In genomic region chr1:200021537-200022238, GRCh38 we compare ENCODE assay signal across 20 cellular contexts. TPM values are rescaled to one million over a fixed set of nuclear protein-coding genes. Genes with fewer than 3 reads are reported as not detected.
DNase-seq lines count a peak whose midpoint lies in the region; ATAC-seq and TF ChIP-seq lines count a peak whose summit lies in the region.
"Had no signal": no experiment of that assay in that cellular context is flagged by ENCODE, and none has a peak within 500 bp of the region (broad histone marks: within the 10 kb centered on the region; RNA-seq: fewer than 3 reads in every experiment).

No MANE protein-coding gene starts in this region.

- intact Hi-C loops in body of pancreas (cut with DNase I): no loop called here
- intact Hi-C loops in right lobe of liver (cut with DNase I): no loop called here
- intact Hi-C loops in ascending aorta (cut with DNase I): no loop called here
- intact Hi-C loops in Right ventricle myocardium superior (cut with DNase I): no loop called here

- H3K27ac ChIP-seq in body of pancreas (peak overlapping the region; percentile 67 to 96 (median 88)), right lobe of liver (peak overlapping the region; percentile 65 to 92 (median 88)), ascending aorta (no peak overlapping the region)
- H3K27ac ChIP-seq: RWPE1 had no signal

- peaks cover 63% of the 10 kb centered on the region for H3K4me1 ChIP-seq in body of pancreas
- peaks cover 0 to 27% (median 1%) of the 10 kb centered on the region in 4 donors for H3K4me1 ChIP-seq in right lobe of liver
- no peaks in the 10 kb centered on the region for H3K4me1 ChIP-seq in ascending aorta

- 8 to 20% methylated on average over 1 of the region's 1 CpG for WGBS in body of pancreas, 2 donors
- 30% methylated on average over 1 of the region's 1 CpG for WGBS in right lobe of liver (ENCODE audit: insufficient coverage, low coverage, low lambda C conversion rate, missing lambda C conversion rate)

- ATAC-seq in body of pancreas: peak; percentile 65
- ATAC-seq in right lobe of liver: peak; percentile 47 to 75 (median 64)
- ATAC-seq in Right ventricle myocardium superior (ENCODE audit: poor library complexity): no peak
- ATAC-seq: Panc1 had no signal

- H3K9me3 ChIP-seq in body of pancreas (no peaks in the 10 kb centered on the region), right lobe of liver (no peaks in the 10 kb centered on the region), ascending aorta (no peaks in the 10 kb centered on the region)

- DNase-seq in DMS53 (lab: John Stamatoyannopoulos, UW) (peak; percentile 32), DMS53 treated with DMSO at 0.1 percent for 48 hours (lab: John Stamatoyannopoulos, UW; ENCODE audit: unreplicated experiment) (no peak), body of pancreas (peak; percentile 27 to 73 (median 44)), right lobe of liver (no peak), ascending aorta (ENCODE audit: low spot score in 2 of 2) (no peak), T-helper 9 cell (no peak), Right ventricle myocardium superior (no peak)
- DNase-seq in stimulated activated CD4-positive, alpha-beta T cell treated with anti-CD3 and anti-CD28 coated beads, Interleukin-2, amount 100 ng/mL, for 24 hours: no peak
- DNase-seq: 8988T, GOT3, HCEC 1CT, NCI-H1092, NCI-H1417 treated with DMSO at 0.1 percent for 48 hours, NCI-H1694 treated with DMSO at 0.1 percent for 48 hours, NCI-H2081, NCI-H2227 treated with DMSO at 0.1 percent for 48 hours, NCI-H526 treated with DMSO at 0.1 percent for 48 hours, SHP77 treated with DMSO at 0.1 percent for 48 hours had no signal

- TF ChIP-seq CTCF in body of pancreas (IDR thresholded peaks at IDR 0.05) (no peak), right lobe of liver (IDR thresholded peaks at IDR 0.05) (no peak), ascending aorta (IDR thresholded peaks at IDR 0.05) (no peak)

- TF ChIP-seq POLR2A in body of pancreas (IDR thresholded peaks at IDR 0.05) (no peak), right lobe of liver (IDR thresholded peaks at IDR 0.05) (no peak)

- no peak overlapping the region for H3K4me3 ChIP-seq in body of pancreas
- H3K4me3 ChIP-seq in right lobe of liver: no peak overlapping the region
- H3K4me3 ChIP-seq in ascending aorta: no peak overlapping the region

- no peaks in the 10 kb centered on the region for H3K36me3 ChIP-seq in body of pancreas (replicated peaks in 1 of 2; ENCODE audit: insufficient read depth in 1 of 2, low read depth in 2 of 2)
- H3K36me3 ChIP-seq in right lobe of liver: no peaks in the 10 kb centered on the region
- no peaks in the 10 kb centered on the region for H3K36me3 ChIP-seq in ascending aorta

- no peaks in the 10 kb centered on the region for H3K27me3 ChIP-seq in body of pancreas
- no peaks in the 10 kb centered on the region for H3K27me3 ChIP-seq in right lobe of liver
- H3K27me3 ChIP-seq in ascending aorta: no peaks in the 10 kb centered on the region

RNA-seq across cellular contexts. Expression of gene NR5A2, which starts 5.8 kb away (rescaled TPM):
- 100 to 1,000 TPM in 1 of 2 donors, 10 to 100 TPM in 1; 98.3 to 202 TPM for total RNA-seq in body of pancreas
- 10 to 100 TPM; 20.4 to 35.0 (median 28.5) TPM for total RNA-seq in right lobe of liver
- 12.7 TPM for total RNA-seq in ascending aorta
- 1.7 TPM for total RNA-seq in Right ventricle myocardium superior

Comparison
In these comparisons a context has a peak if more than half of its experiments do, and no peak if none do; other contexts are left out.
1. DNase-seq: peak in DMS53 (single experiment) and body of pancreas (4 of 4); none in DMS53 treated with DMSO at 0.1 percent for 48 hours (single experiment), right lobe of liver (0 of 3), ascending aorta (0 of 2), T-helper 9 cell (single experiment), stimulated activated CD4-positive, alpha-beta T cell treated with anti-CD3 and anti-CD28 coated beads, Interleukin-2, amount 100 ng/mL, for 24 hours (0 of 2) and Right ventricle myocardium superior (single experiment).
2. H3K27ac ChIP-seq: peak in body of pancreas (4 of 4) and right lobe of liver (3 of 3); none in ascending aorta (0 of 2).